In the genomic region with DNA sequence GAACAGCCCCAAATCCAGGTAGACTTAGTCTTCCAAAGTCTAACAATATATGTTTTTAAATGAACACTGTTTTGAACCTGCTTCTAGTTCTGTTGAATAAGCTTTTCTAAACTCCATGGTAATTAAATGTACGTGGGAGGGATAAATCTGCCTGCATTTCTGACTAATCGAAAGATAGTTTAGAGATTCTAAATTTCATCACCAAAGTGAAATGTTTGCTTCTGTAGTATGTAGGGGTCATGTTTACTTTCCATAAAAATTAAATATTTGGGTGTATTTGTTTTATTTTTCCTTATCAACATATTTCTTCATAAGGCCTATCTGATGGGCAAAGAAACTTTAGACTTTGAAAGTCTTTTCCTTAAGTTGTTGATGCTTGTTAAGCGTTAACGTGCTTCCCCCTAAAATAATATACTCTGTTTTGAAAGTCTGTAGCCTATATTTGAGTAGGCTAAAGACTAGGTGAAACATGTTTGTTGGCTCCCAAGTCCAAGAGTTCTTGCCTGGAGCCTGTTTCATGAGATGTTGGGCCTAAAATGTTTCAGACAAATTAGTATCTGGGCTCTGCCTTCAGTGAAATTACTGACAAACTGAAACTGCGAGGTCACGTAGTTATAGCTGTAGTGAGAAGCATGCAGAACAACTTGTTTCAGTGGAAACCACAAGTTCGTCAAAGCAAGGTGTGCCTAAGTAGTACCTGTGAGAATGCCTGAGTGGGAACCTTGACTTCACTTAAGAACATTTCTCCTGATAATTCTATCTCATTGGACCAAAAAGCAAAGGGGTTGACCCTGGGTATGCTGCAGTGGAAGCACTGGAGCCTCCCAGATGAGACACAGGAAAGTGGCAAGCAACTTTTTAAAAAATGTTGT, we compare ENCODE assay signal across 8 cellular contexts.
DNase-seq lines count a peak whose midpoint lies in the region; ATAC-seq and TF ChIP-seq lines count a peak whose summit lies in the region.

No MANE protein-coding gene starts in this region.

- H3K36me3 ChIP-seq in tibial artery: no peaks in the 10 kb centered on the region

- peak overlapping the region; percentile 25 to 28 for H3K4me3 ChIP-seq in tibial artery

- H3K27ac ChIP-seq in tibial artery: peak overlapping the region; percentile 63 to 68

- no peaks in the 10 kb centered on the region for H3K9me3 ChIP-seq in tibial artery

- TF ChIP-seq CTCF in tibial artery (IDR thresholded peaks at IDR 0.05): no peak

- H3K4me1 ChIP-seq in tibial artery: peaks cover 0 to 40% (median 5%) of the 10 kb centered on the region in 4 donors

- peak; percentile 92 for ATAC-seq in HG03103 (IDR thresholded peaks at IDR 0.05; ENCODE audit: low read depth, unreplicated experiment)

- peak; percentile 6 for DNase-seq in activated naive CD4-positive, alpha-beta T cell treated with Interleukin-2 at 50 U/mL for 16 hours
- no peak for DNase-seq in activated naive CD4-positive, alpha-beta T cell (lab: John Stamatoyannopoulos, UW)
- peak; percentile 4 for DNase-seq in activated gamma-delta T cell treated with anti-CD3 and anti-CD28 coated beads, Interleukin-2, amount 50 U/mL, for 16 hours (ENCODE audit: low read depth)
- DNase-seq in left kidney (ENCODE audit: low read depth, low spot score) (peak; percentile 9), tibial artery (no peak), NCI-H2227 treated with DMSO at 0.1 percent for 48 hours (lab: John Stamatoyannopoulos, UW) (no peak), DMS114 treated with DMSO at 0.1 percent for 48 hours (lab: John Stamatoyannopoulos, UW; ENCODE audit: unreplicated experiment) (no peak)

- intact Hi-C loops in tibial artery (cut with DNase I; ENCODE audit: low total_unique reads): no loop called here

- H3K27me3 ChIP-seq in tibial artery: no peaks in the 10 kb centered on the region

Comparison
In these comparisons a context has a peak if more than half of its experiments do, and no peak if none do; other contexts are left out.
1. DNase-seq: peak in activated naive CD4-positive, alpha-beta T cell treated with Interleukin-2 at 50 U/mL for 16 hours (single experiment), activated gamma-delta T cell treated with anti-CD3 and anti-CD28 coated beads, Interleukin-2, amount 50 U/mL, for 16 hours (single experiment) and left kidney (single experiment); none in activated naive CD4-positive, alpha-beta T cell (0 of 4), tibial artery (0 of 2), NCI-H2227 treated with DMSO at 0.1 percent for 48 hours (single experiment) and DMS114 treated with DMSO at 0.1 percent for 48 hours (single experiment).